ENCODE assay signal across 11 cellular contexts in the genomic region with DNA sequence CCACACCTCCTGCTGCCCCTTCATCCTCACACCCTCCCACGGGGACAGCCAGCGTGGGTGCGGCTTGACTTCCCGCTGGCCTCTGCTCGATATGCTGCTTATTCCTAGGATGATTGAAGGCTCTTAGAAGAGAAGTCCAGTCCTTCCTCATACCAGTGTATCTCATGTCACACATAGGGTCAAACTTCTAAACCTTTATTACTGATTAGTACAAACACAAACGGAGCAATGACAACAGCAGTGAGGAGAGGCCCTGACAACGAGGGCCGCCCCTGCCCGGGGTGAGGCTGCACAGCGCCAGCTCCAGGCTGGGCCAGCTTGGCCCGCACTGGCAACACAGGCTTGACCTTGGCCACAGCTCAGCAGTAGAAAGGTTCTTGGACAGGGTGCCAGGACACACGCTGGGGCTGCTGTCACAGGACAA. TPM values are rescaled to one million over a fixed set of nuclear protein-coding genes. Genes with fewer than 3 reads are reported as not detected.
DNase-seq lines count a peak whose midpoint lies in the region; ATAC-seq and TF ChIP-seq lines count a peak whose summit lies in the region.
"Had no signal": no experiment of that assay in that cellular context is flagged by ENCODE, and none has a peak within 500 bp of the region (broad histone marks: within the 10 kb centered on the region; RNA-seq: fewer than 3 reads in every experiment).

No MANE protein-coding gene starts in this region.

- H3K27ac Mint-ChIP-seq in nephron: no peak overlapping the region

- WGBS in esophagus, 2 donors: 43 to 48% methylated on average over 12 of the region's 12 CpGs

- TF ChIP-seq POLR2A in Peyer's patch (IDR thresholded peaks at IDR 0.05): peak; percentile 56 to 83

- H3K27ac ChIP-seq in C4-2B: peak overlapping the region; percentile 94
- peak overlapping the region; percentile 93 to 99 (median 94) for H3K27ac ChIP-seq in Peyer's patch
- H3K27ac ChIP-seq in esophagus (ENCODE audit: low read depth in 2 of 2, low read length in 1 of 2): peak overlapping the region; percentile 28 to 98
- H3K27ac ChIP-seq: upper lobe of right lung had no signal

- DNase-seq in Peyer's patch (peak in 2 of 3 donors; percentile 78 to 85), DMS79 treated with DMSO at 0.1 percent for 48 hours (lab: John Stamatoyannopoulos, UW) (no peak)
- no peak for DNase-seq in stimulated activated CD8-positive, alpha-beta memory T cell treated with anti-CD3 and anti-CD28 coated beads, Interleukin-4, amount 100 ng/mL, for 48 hours
- DNase-seq: stimulated activated CD4-positive, alpha-beta T cell treated with anti-CD3 and anti-CD28 coated beads, Interleukin-15, amount 100 ng/mL, for 24 hours; upper lobe of right lung had no signal

- peak overlapping the region; percentile 1 to 40 (median 20) for H3K4me3 Mint-ChIP-seq in nephron

- H3K36me3 ChIP-seq in Peyer's patch (peaks cover 0 to 60% (median 0%) of the 10 kb centered on the region in 3 donors), esophagus (ENCODE audit: control insufficient read depth in 2 of 2, insufficient read depth in 2 of 2, low read length in 1 of 2) (peaks cover 9 to 40% of the 10 kb centered on the region in 2 donors)

- no peak for ATAC-seq in HG02678 (IDR thresholded peaks at IDR 0.05; ENCODE audit: unreplicated experiment)
- ATAC-seq in GM18517 (IDR thresholded peaks at IDR 0.05; ENCODE audit: unreplicated experiment): no peak
- ATAC-seq: upper lobe of right lung had no signal

- H3K9me3 ChIP-seq in Peyer's patch: no peaks in the 10 kb centered on the region
- H3K9me3 ChIP-seq in esophagus (ENCODE audit: control insufficient read depth in 2 of 2, insufficient read depth in 1 of 2, low read depth in 1 of 2, low read length in 1 of 2): no peaks in the 10 kb centered on the region
- H3K9me3 ChIP-seq: upper lobe of right lung had no signal

- no peaks in the 10 kb centered on the region for H3K27me3 Mint-ChIP-seq in nephron (ENCODE audit: low read depth)

- H3K4me1 Mint-ChIP-seq in nephron: peaks cover 17% of the 10 kb centered on the region

- H3K9me3 Mint-ChIP-seq in nephron: no peaks in the 10 kb centered on the region

- TF ChIP-seq CTCF in C4-2B (conservative IDR thresholded peaks at IDR 0.05) (no peak), Peyer's patch (IDR thresholded peaks at IDR 0.05) (peak in 1 of 6 experiments; percentile 15), nephron (IDR thresholded peaks at IDR 0.05; ENCODE audit: unreplicated experiment in 3 of 3) (no peak)

- H3K4me1 ChIP-seq in Peyer's patch: peaks cover 5 to 54% (median 20%) of the 10 kb centered on the region in 4 donors
- H3K4me1 ChIP-seq in esophagus (ENCODE audit: control insufficient read depth in 2 of 2, insufficient read depth in 2 of 2, low read length in 1 of 2): peaks cover 4 to 28% of the 10 kb centered on the region in 2 donors

- no peak overlapping the region for H3K4me3 ChIP-seq in Peyer's patch
- no peak overlapping the region for H3K4me3 ChIP-seq in esophagus (ENCODE audit: low read depth in 1 of 2, low read length in 2 of 2)
- H3K4me3 ChIP-seq: upper lobe of right lung had no signal

- H3K27me3 ChIP-seq in Peyer's patch (no peaks in the 10 kb centered on the region), esophagus (ENCODE audit: control insufficient read depth in 1 of 2, insufficient read depth in 2 of 2, low read length in 2 of 2) (no peaks in the 10 kb centered on the region)
- H3K27me3 ChIP-seq: upper lobe of right lung had no signal

- peaks cover 19% of the 10 kb centered on the region for H3K36me3 Mint-ChIP-seq in nephron (ENCODE audit: low read depth)

RNA-seq across cellular contexts. Expression of gene CIB1, which starts 3.7 kb away (rescaled TPM):
- total RNA-seq in Peyer's patch: 100 to 1,000 TPM in 3 of 4 donors, 10 to 100 TPM in 1; 71.0 to 166 (median 130) TPM
- polyA plus RNA-seq in esophagus: 100 to 1,000 TPM in 1 of 2 donors, 10 to 100 TPM in 1; 88.5 to 121 TPM

RNA-seq across cellular contexts. Expression of gene GDPGP1, which starts 3.9 kb away (rescaled TPM):
- 10 to 100 TPM in 3 of 4 donors, 1 to 10 TPM in 1; 8.3 to 24.0 (median 19.6) TPM for total RNA-seq in Peyer's patch
- 1 to 10 TPM; 2.1 to 2.2 TPM for polyA plus RNA-seq in esophagus

RNA-seq across cellular contexts. Expression of gene TTLL13, which starts 19.3 kb away (rescaled TPM):
- not detected for total RNA-seq in Peyer's patch
- polyA plus RNA-seq in esophagus: under 1 TPM; 0.04 to 0.07 TPM
- total RNA-seq: epithelial cell of proximal tubule, upper lobe of right lung had no signal

RNA-seq across cellular contexts. Expression of gene SEMA4B, which starts 29.0 kb away (rescaled TPM):
- total RNA-seq in Peyer's patch: 100 to 1,000 TPM in 2 of 4 donors, 10 to 100 TPM in 2; 63.2 to 147 (median 91.3) TPM
- polyA plus RNA-seq in esophagus: 100 to 1,000 TPM in 1 of 2 donors, 10 to 100 TPM in 1; 90.5 to 121 TPM

RNA-seq across cellular contexts. Expression of gene NGRN, which starts 35.4 kb away (rescaled TPM):
- total RNA-seq in Peyer's patch: 10 to 100 TPM; 33.5 to 48.7 (median 39.2) TPM
- 10 to 100 TPM; 25.7 to 36.6 TPM for polyA plus RNA-seq in esophagus

Comparison
In these comparisons a context has a peak if more than half of its experiments do, and no peak if none do; other contexts are left out.
1. DNase-seq: peak in Peyer's patch (2 of 3); none in stimulated activated CD8-positive, alpha-beta memory T cell treated with anti-CD3 and anti-CD28 coated beads, Interleukin-4, amount 100 ng/mL, for 48 hours (single experiment) and DMS79 treated with DMSO at 0.1 percent for 48 hours (single experiment).
2. Peak in every context shown above with its lines, with median percentiles within 50 percentile points of each other: H3K27ac ChIP-seq.